ENCODE assay signal across 1 cellular context in genomic region chr17:70102531-70102930, GRCh38.
TF ChIP-seq lines count a peak whose summit lies in the region.

No MANE protein-coding gene starts in this region.

TF ChIP-seq in K562, 482 proteins besides CTCF, POLR2A, EP300 and RAD21 (continued from another document):
- TF ChIP-seq ZNF407 (IDR thresholded peaks at IDR 0.05; ENCODE audit: low read depth) (no peak), ZNF23 (CRISPR knock-in tag; IDR thresholded peaks at IDR 0.05) (no peak), SUPT5H (IDR thresholded peaks at IDR 0.05) (peak; percentile 33; the same call in 1 of the 2 replicates), HIVEP1 (CRISPR knock-in tag; IDR thresholded peaks at IDR 0.05) (no peak), PREB (CRISPR knock-in tag; IDR thresholded peaks at IDR 0.05) (no peak), EZH2 (IDR thresholded peaks at IDR 0.05; ENCODE audit: borderline replicate concordance, low read depth, low read length) (no peak), KDM5B (IDR thresholded peaks at IDR 0.05; ENCODE audit: insufficient replicate concordance, low read depth, low read length) (no peak)
